8 cellular contexts compared by ENCODE assay signal in genomic region chr19:12834418-12834943, GRCh38. TPM values are rescaled to one million over a fixed set of nuclear protein-coding genes. Genes with fewer than 3 reads are reported as not detected.
DNase-seq lines count a peak whose midpoint lies in the region; ATAC-seq and TF ChIP-seq lines count a peak whose summit lies in the region.
"Had no signal": no experiment of that assay in that cellular context is flagged by ENCODE, and none has a peak within 500 bp of the region (broad histone marks: within the 10 kb centered on the region; RNA-seq: fewer than 3 reads in every experiment).

Gene RTBDN, minus strand, starts transcription at chr19:12834579. Its CDS starts 4,600 bp downstream, at chr19:12829979.

- H3K27me3 Mint-ChIP-seq in endothelial cell (ENCODE audit: unreplicated experiment): peaks cover 37% of the 10 kb centered on the region

- no peak within 1 kb of the TSS for H3K27ac ChIP-seq in rectal smooth muscle tissue (ENCODE audit: low read depth, low read length)

- H3K36me3 ChIP-seq in rectal smooth muscle tissue (ENCODE audit: control insufficient read depth, insufficient read depth, low read length): no peaks in the 10 kb centered on the region

- H3K4me3 ChIP-seq in rectal smooth muscle tissue (ENCODE audit: low read length): peak within 1 kb of the TSS; percentile 19

- peaks cover 43% of the 10 kb centered on the region for H3K27me3 ChIP-seq in rectal smooth muscle tissue (ENCODE audit: control insufficient read depth, insufficient read depth, low read length)

- no peaks in the 10 kb centered on the region for H3K4me1 ChIP-seq in rectal smooth muscle tissue (ENCODE audit: control insufficient read depth, insufficient read depth, low read length)

- H3K9me3 Mint-ChIP-seq in endothelial cell (ENCODE audit: unreplicated experiment): no peaks in the 10 kb centered on the region

- no peak within 1 kb of the TSS for H3K27ac Mint-ChIP-seq in endothelial cell (ENCODE audit: unreplicated experiment)

- no peak within 1 kb of the TSS for H3K9ac ChIP-seq in rectal smooth muscle tissue (ENCODE audit: low read length)

- ATAC-seq in HG02571 (IDR thresholded peaks at IDR 0.05; ENCODE audit: unreplicated experiment): no peak

- TF ChIP-seq CTCF in GM20000 (IDR thresholded peaks at IDR 0.05; ENCODE audit: extremely low read depth, missing control alignments) (no peak), endothelial cell (IDR thresholded peaks at IDR 0.05; ENCODE audit: unreplicated experiment) (no peak)

- DNase-seq in GM20000 (ENCODE audit: low spot score) (peak; percentile 46), NCI-H82 (lab: John Stamatoyannopoulos, UW) (peak; percentile 85), endothelial cell (ENCODE audit: low spot score) (no peak), HuH-7.5 (ENCODE audit: low spot score) (no peak), HPDE6-E6E7 (ENCODE audit: extremely low spot score) (no peak)

- H3K36me3 Mint-ChIP-seq in endothelial cell (ENCODE audit: low read depth, unreplicated experiment): peaks cover 15% of the 10 kb centered on the region

- peak within 1 kb of the TSS; percentile 59 for H3K4me3 Mint-ChIP-seq in endothelial cell (ENCODE audit: unreplicated experiment)

- peaks cover 12% of the 10 kb centered on the region for H3K4me1 Mint-ChIP-seq in endothelial cell (ENCODE audit: unreplicated experiment)

RNA-seq across cellular contexts. Expression of gene RTBDN, which starts in this region (rescaled TPM):
- not detected for total RNA-seq in endothelial cell (ENCODE audit: unreplicated experiment)
- total RNA-seq: T-helper 1 cell treated with Interleukin-12 subunit alpha and Interleukin-12 subunit beta and Interleukin-4 antibody, amounts not matched to agents 30 ng/mL and 1 ng/mL, for 36 hours had no signal

Comparison
In these comparisons a context has a peak if more than half of its experiments do, and no peak if none do; other contexts are left out.
1. DNase-seq: peak in GM20000 (single experiment) and NCI-H82 (single experiment); none in endothelial cell (single experiment), HuH-7.5 (single experiment) and HPDE6-E6E7 (single experiment).